In genomic region chr2:9644021-9644420, GRCh38 we compare ENCODE assay signal across 26 cellular contexts.
"Had no signal": no experiment of that assay in that cellular context is flagged by ENCODE, and none has a peak within 500 bp of the region (broad histone marks: within the 10 kb centered on the region; RNA-seq: fewer than 3 reads in every experiment).

No MANE protein-coding gene starts in this region.

- H3K27ac ChIP-seq: thoracic aorta, upper lobe of left lung had no signal

- H3K4me3 ChIP-seq: mucosa of descending colon, thoracic aorta, upper lobe of left lung had no signal

- DNase-seq: activated CD4-positive, alpha-beta T cell treated with anti-CD3 and anti-CD28 coated beads for 4 hours; activated CD4-positive, CD25-positive, alpha-beta regulatory T cell; activated CD8-positive, alpha-beta memory T cell treated with anti-CD3 and anti-CD28 coated beads, Interleukin-2, amount 10 ng/mL, durations not matched to agents 7 days and 5 days; activated CD8-positive, alpha-beta T cell treated with anti-CD3 and anti-CD28 coated beads for 36 hours; activated T-cell treated with anti-CD3 and anti-CD28 coated beads, Interleukin-2, amount 50 U/mL, for 1 hour; aorta; erythroblast; foreskin melanocyte; glutamatergic neuron; hippocampal formation; left cardiac atrium; mucosa of descending colon; nephron progenitor cell; occipital lobe; small intestine; stimulated activated CD4-positive, alpha-beta T cell treated with anti-CD3 and anti-CD28 coated beads, Interleukin-15, amount 100 ng/mL, for 24 hours; stimulated activated naive CD4-positive, alpha-beta T cell; T1000; upper lobe of left lung had no signal

- H3K36me3 Mint-ChIP-seq: activated CD8-positive, alpha-beta memory T cell treated with anti-CD3 and anti-CD28 coated beads, Interleukin-2, amount 10 ng/mL, durations not matched to agents 7 days and 5 days; activated naive CD4-positive, alpha-beta T cell treated with anti-CD3 and anti-CD28 coated beads, Interleukin-2, amount 50 U/mL, for 72 hours; brain; memory B cell had no signal

- ATAC-seq: activated CD8-positive, alpha-beta memory T cell treated with anti-CD3 and anti-CD28 coated beads, Interleukin-2, amount 10 ng/mL, durations not matched to agents 7 days and 5 days; activated CD8-positive, alpha-beta T cell treated with anti-CD3 and anti-CD28 coated beads for 36 hours; activated naive CD4-positive, alpha-beta T cell treated with anti-CD3 and anti-CD28 coated beads, Interleukin-2, amount 50 U/mL, for 72 hours; left cardiac atrium; sciatic nerve had no signal

- H3K27me3 ChIP-seq: upper lobe of left lung had no signal

- H3K36me3 ChIP-seq: thoracic aorta, upper lobe of left lung had no signal

- H3K27ac Mint-ChIP-seq: activated CD8-positive, alpha-beta T cell treated with anti-CD3 and anti-CD28 coated beads for 36 hours; activated naive CD4-positive, alpha-beta T cell treated with anti-CD3 and anti-CD28 coated beads, Interleukin-2, amount 50 U/mL, for 72 hours; memory B cell; nephron progenitor cell; T-helper 1 cell treated with Interleukin-12 subunit alpha and Interleukin-12 subunit beta and Interleukin-4 antibody, amounts not matched to agents 30 μg/mL and 1 μg/mL, for 36 hours had no signal

- H3K9me3 ChIP-seq: mucosa of descending colon, thoracic aorta, upper lobe of left lung had no signal

- H3K4me3 Mint-ChIP-seq: activated CD8-positive, alpha-beta memory T cell treated with anti-CD3 and anti-CD28 coated beads, Interleukin-2, amount 10 ng/mL, durations not matched to agents 7 days and 5 days; activated CD8-positive, alpha-beta T cell treated with anti-CD3 and anti-CD28 coated beads for 36 hours; brain; nephron progenitor cell; T-helper 1 cell treated with Interleukin-12 subunit alpha and Interleukin-12 subunit beta and Interleukin-4 antibody, amounts not matched to agents 30 μg/mL and 1 μg/mL, for 36 hours had no signal

- H3K9me3 Mint-ChIP-seq: activated CD8-positive, alpha-beta T cell treated with anti-CD3 and anti-CD28 coated beads for 36 hours; activated naive CD4-positive, alpha-beta T cell treated with anti-CD3 and anti-CD28 coated beads, Interleukin-2, amount 50 U/mL, for 72 hours; brain; memory B cell; nephron progenitor cell; T-helper 1 cell treated with Interleukin-12 subunit alpha and Interleukin-12 subunit beta and Interleukin-4 antibody, amounts not matched to agents 30 μg/mL and 1 μg/mL, for 36 hours had no signal

- FAIRE-seq: endometrium, small intestine had no signal
